Comparison of ENCODE assay signal across 23 cellular contexts in genomic region chr7:38334163-38334562, GRCh38.
DNase-seq lines count a peak whose midpoint lies in the region; ATAC-seq and TF ChIP-seq lines count a peak whose summit lies in the region.
"Had no signal": no experiment of that assay in that cellular context is flagged by ENCODE, and none has a peak within 500 bp of the region (broad histone marks: within the 10 kb centered on the region; RNA-seq: fewer than 3 reads in every experiment).

No MANE protein-coding gene starts in this region.

- no peaks in the 10 kb centered on the region for H3K9me3 Mint-ChIP-seq in CD4-positive, alpha-beta T cell
- no peaks in the 10 kb centered on the region for H3K9me3 Mint-ChIP-seq in activated T-helper 1 cell treated with anti-CD3 and anti-CD28 coated beads, Interleukin-12 subunit alpha, Interleukin-12 subunit beta, Interleukin-2, Interleukin-4 antibody, amounts not matched to agents 30 ng/mL and 10 ng/mL and 1 ng/mL, durations not matched to agents 14 hours and 24 hours and 36 hours

- no peaks in the 10 kb centered on the region for H3K27me3 ChIP-seq in BLaER1
- H3K27me3 ChIP-seq in CD4-positive, alpha-beta T cell (ENCODE audit: control insufficient read depth, insufficient read depth, low read length): no peaks in the 10 kb centered on the region
- no peaks in the 10 kb centered on the region for H3K27me3 ChIP-seq in mononuclear cell (ENCODE audit: insufficient read depth, low read length)
- H3K27me3 ChIP-seq: dorsolateral prefrontal cortex had no signal

- no peak for DNase-seq in CD4-positive, alpha-beta T cell
- no peak for DNase-seq in activated T-helper 1 cell treated with anti-CD3 and anti-CD28 coated beads, Interleukin-12 subunit alpha, Interleukin-12 subunit beta, Interleukin-2, Interleukin-4 antibody, amounts not matched to agents 30 ng/mL and 10 ng/mL and 1 ng/mL, durations not matched to agents 14 hours and 24 hours and 36 hours (ENCODE audit: low spot score)
- DNase-seq in NCI-H1092 treated with DMSO at 0.1 percent for 48 hours (lab: John Stamatoyannopoulos, UW) (no peak), caudate nucleus (lab: John Stamatoyannopoulos, UW) (no peak)
- DNase-seq: activated CD4-positive, CD25-positive, alpha-beta regulatory T cell; activated gamma-delta T cell treated with Interleukin-2 at 50 U/mL for 16 hours; amygdala; DMS53; head of caudate nucleus; KBM-7; NCI-H1694 treated with DMSO at 0.1 percent for 48 hours; NCI-H69; stimulated activated CD4-positive, alpha-beta T cell treated with anti-CD3 and anti-CD28 coated beads, Interleukin-15, amount 100 ng/mL, for 24 hours; stimulated activated CD8-positive, alpha-beta memory T cell treated with anti-CD3 and anti-CD28 coated beads, Interleukin-4, amount 100 ng/mL, for 48 hours; substantia nigra; T1000 had no signal

- peaks cover 45% of the 10 kb centered on the region for H3K4me1 Mint-ChIP-seq in CD4-positive, alpha-beta T cell (ENCODE audit: low read depth)
- H3K4me1 Mint-ChIP-seq in activated T-helper 1 cell treated with anti-CD3 and anti-CD28 coated beads, Interleukin-12 subunit alpha, Interleukin-12 subunit beta, Interleukin-2, Interleukin-4 antibody, amounts not matched to agents 30 ng/mL and 10 ng/mL and 1 ng/mL, durations not matched to agents 14 hours and 24 hours and 36 hours (ENCODE audit: low read depth): peaks cover 38% of the 10 kb centered on the region

- H3K4me1 ChIP-seq in BLaER1: peaks cover 29% of the 10 kb centered on the region
- peaks cover 51% of the 10 kb centered on the region for H3K4me1 ChIP-seq in mononuclear cell (ENCODE audit: insufficient read depth, low read length)

- intact Hi-C loops in CD4-positive, alpha-beta T cell (cut with DNase I, micrococcal nuclease): no loop called here
- intact Hi-C loops in activated T-helper 1 cell treated with anti-CD3 and anti-CD28 coated beads, Interleukin-12 subunit alpha, Interleukin-12 subunit beta, Interleukin-2, Interleukin-4 antibody, amounts not matched to agents 30 ng/mL and 10 ng/mL and 1 ng/mL, durations not matched to agents 14 hours and 24 hours and 36 hours (cut with micrococcal nuclease): no loop called here

- no peak overlapping the region for H3K9ac ChIP-seq in BLaER1

- no peaks in the 10 kb centered on the region for H3K27me3 Mint-ChIP-seq in CD4-positive, alpha-beta T cell
- no peaks in the 10 kb centered on the region for H3K27me3 Mint-ChIP-seq in activated T-helper 1 cell treated with anti-CD3 and anti-CD28 coated beads, Interleukin-12 subunit alpha, Interleukin-12 subunit beta, Interleukin-2, Interleukin-4 antibody, amounts not matched to agents 30 ng/mL and 10 ng/mL and 1 ng/mL, durations not matched to agents 14 hours and 24 hours and 36 hours (ENCODE audit: insufficient read depth)

- no peaks in the 10 kb centered on the region for H3K36me3 Mint-ChIP-seq in CD4-positive, alpha-beta T cell (ENCODE audit: low read depth)
- H3K36me3 Mint-ChIP-seq in activated T-helper 1 cell treated with anti-CD3 and anti-CD28 coated beads, Interleukin-12 subunit alpha, Interleukin-12 subunit beta, Interleukin-2, Interleukin-4 antibody, amounts not matched to agents 30 ng/mL and 10 ng/mL and 1 ng/mL, durations not matched to agents 14 hours and 24 hours and 36 hours (ENCODE audit: low read depth): no peaks in the 10 kb centered on the region

- no peaks in the 10 kb centered on the region for H3K36me3 ChIP-seq in BLaER1

- TF ChIP-seq CTCF in CD4-positive, alpha-beta T cell (IDR thresholded peaks at IDR 0.05): no peak

- no peaks in the 10 kb centered on the region for H4K20me1 ChIP-seq in BLaER1

- POLR2A ChIA-PET in CD4-positive, alpha-beta T cell (lab: Charles Lee): interaction anchor here (0.7 to 2.3 kb wide), 3 partner anchors 33 to 119 kb away, joined by 3 to 11 read pairs (median 8); no protein-coding TSS in a partner anchor

- peak overlapping the region; percentile 84 for H3K27ac Mint-ChIP-seq in CD4-positive, alpha-beta T cell
- H3K27ac Mint-ChIP-seq in activated T-helper 1 cell treated with anti-CD3 and anti-CD28 coated beads, Interleukin-12 subunit alpha, Interleukin-12 subunit beta, Interleukin-2, Interleukin-4 antibody, amounts not matched to agents 30 ng/mL and 10 ng/mL and 1 ng/mL, durations not matched to agents 14 hours and 24 hours and 36 hours: peak overlapping the region; percentile 32

- CTCF ChIA-PET in CD4-positive, alpha-beta T cell (lab: Charles Lee): interaction anchor here (1.2 to 3.3 kb wide), 7 partner anchors 11 to 113 kb away, joined by 3 to 29 read pairs (median 21); no protein-coding TSS in a partner anchor

- no peaks in the 10 kb centered on the region for H3K9me3 ChIP-seq in BLaER1
- no peaks in the 10 kb centered on the region for H3K9me3 ChIP-seq in CD4-positive, alpha-beta T cell (ENCODE audit: control insufficient read depth, low read length)
- no peaks in the 10 kb centered on the region for H3K9me3 ChIP-seq in mononuclear cell (ENCODE audit: low read depth, low read length)

- H3K4me3 Mint-ChIP-seq in CD4-positive, alpha-beta T cell: peak overlapping the region; percentile 43
- no peak overlapping the region for H3K4me3 Mint-ChIP-seq in activated T-helper 1 cell treated with anti-CD3 and anti-CD28 coated beads, Interleukin-12 subunit alpha, Interleukin-12 subunit beta, Interleukin-2, Interleukin-4 antibody, amounts not matched to agents 30 ng/mL and 10 ng/mL and 1 ng/mL, durations not matched to agents 14 hours and 24 hours and 36 hours

- H3K4me2 ChIP-seq in BLaER1: peak overlapping the region; percentile 57; the same call in 1 of the 2 replicates

- ATAC-seq in CD4-positive, alpha-beta T cell (ENCODE audit: poor library complexity): no peak
- no peak for ATAC-seq in HG02678 (IDR thresholded peaks at IDR 0.05; ENCODE audit: unreplicated experiment)
- ATAC-seq: left lobe of liver, sciatic nerve had no signal

- no peak overlapping the region for H3K27ac ChIP-seq in BLaER1
- no peak overlapping the region for H3K27ac ChIP-seq in CD4-positive, alpha-beta T cell (ENCODE audit: low read depth, low read length)
- H3K27ac ChIP-seq in caudate nucleus (ENCODE audit: low read depth, low read length): no peak overlapping the region
- H3K27ac ChIP-seq: dorsolateral prefrontal cortex, SK-N-MC had no signal

- H3K4me3 ChIP-seq in BLaER1: no peak overlapping the region
- peak overlapping the region; percentile 31 for H3K4me3 ChIP-seq in mononuclear cell (ENCODE audit: low read length)
- H3K4me3 ChIP-seq: SK-N-MC had no signal
